8 cellular contexts compared by ENCODE assay signal in genomic region chr11:126282742-126283591, GRCh38. TPM values are rescaled to one million over a fixed set of nuclear protein-coding genes. Genes with fewer than 3 reads are reported as not detected.
DNase-seq lines count a peak whose midpoint lies in the region; ATAC-seq and TF ChIP-seq lines count a peak whose summit lies in the region.

Gene TIRAP, plus strand, starts transcription at chr11:126283093. Its CDS starts 7,802 bp downstream, at chr11:126290895.

- POLR2A ChIA-PET in SK-N-SH (lab: Yijun Ruan, JAX), result interaction anchor here (0.7 to 2.4 kb wide), 6 partner anchors 8 to 21 kb away, joined by 3 to 12 read pairs (median 4); partner anchors contain the start of genes DCPS, FOXRED1 and SRPRA

- WGBS in SK-N-SH (ENCODE audit: low lambda C conversion rate), result 3% methylated on average over 14 of the region's 82 CpGs
- 0% methylated on average over 12 of the region's 82 CpGs; no CpG with 5 or more reads in 1 of the 2 donors for WGBS in gastroesophageal sphincter (ENCODE audit: low coverage in 1 of 2), 2 donors

- peaks cover 6% of the 10 kb centered on the region; the same call in 1 of the 2 replicates for H4K20me1 ChIP-seq in SK-N-SH (ENCODE audit: insufficient read depth)

- H3K27ac ChIP-seq in SK-N-SH (ENCODE audit: low read depth in 2 of 2, low read length in 1 of 2) (peak within 1 kb of the TSS; percentile 69 to 82), gastroesophageal sphincter (peak within 1 kb of the TSS; percentile 85 to 99 (median 96)), upper lobe of right lung (peak within 1 kb of the TSS; percentile 90)

- no peaks in the 10 kb centered on the region for H3K9me2 ChIP-seq in SK-N-SH

- TF ChIP-seq CTCF in SK-N-SH (IDR thresholded peaks at IDR 0.05), result no peak
- TF ChIP-seq CTCF in gastroesophageal sphincter (IDR thresholded peaks at IDR 0.05), result peak in 3 of 4 experiments; percentile 20 to 57 (median 24)
- no peak for TF ChIP-seq CTCF in upper lobe of right lung (IDR thresholded peaks at IDR 0.05)

- TF ChIP-seq EP300 in Ishikawa (IDR thresholded peaks at IDR 0.05; ENCODE audit: borderline replicate concordance) (no peak), SK-N-SH (IDR thresholded peaks at IDR 0.05; ENCODE audit: borderline replicate concordance in 1 of 2, low read depth in 1 of 2, low read length in 1 of 2) (no peak), gastroesophageal sphincter (IDR thresholded peaks at IDR 0.05) (no peak)

- H3K9me3 ChIP-seq in SK-N-SH (no peaks in the 10 kb centered on the region), gastroesophageal sphincter (no peaks in the 10 kb centered on the region), neuron (ENCODE audit: low read length) (no peaks in the 10 kb centered on the region), upper lobe of right lung (no peaks in the 10 kb centered on the region)

- CTCF ChIA-PET in SK-N-SH (lab: Yijun Ruan, JAX), result interaction anchor here (1.2 kb wide), 1 partner anchor 28 kb away, joined by 3 read pairs; no protein-coding TSS in a partner anchor

- H3K4me2 ChIP-seq in SK-N-SH, result peak within 1 kb of the TSS; percentile 96

- peak within 1 kb of the TSS; percentile 62 to 75 for H3K4me3 ChIP-seq in SK-N-SH (ENCODE audit: low read depth in 2 of 2, low read length in 1 of 2)
- H3K4me3 ChIP-seq in gastroesophageal sphincter, result peak within 1 kb of the TSS; percentile 54 to 89
- H3K4me3 ChIP-seq in neuron (ENCODE audit: low read length), result peak within 1 kb of the TSS; percentile 91
- H3K4me3 ChIP-seq in upper lobe of right lung, result peak within 1 kb of the TSS; percentile 63

- H3K9ac ChIP-seq in SK-N-SH, result peak within 1 kb of the TSS; percentile 86

- DNase-seq in DMS53 treated with DMSO at 0.1 percent for 48 hours (lab: John Stamatoyannopoulos, UW; ENCODE audit: unreplicated experiment) (peak; percentile 45), SK-N-SH (peak; percentile 90), upper lobe of right lung (peak; percentile 89)
- DNase-seq in activated naive CD4-positive, alpha-beta T cell treated with anti-CD3 and anti-CD28 coated beads, Interleukin-2, amount 50 U/mL, for 16 hours, result peak; percentile 63

- TF ChIP-seq RAD21 in Ishikawa (IDR thresholded peaks at IDR 0.05; ENCODE audit: low read depth) (no peak), SK-N-SH (IDR thresholded peaks at IDR 0.05; ENCODE audit: low read length) (no peak)

- peaks cover 32% of the 10 kb centered on the region for H3K79me2 ChIP-seq in SK-N-SH (ENCODE audit: insufficient read depth)

- peaks cover 9 to 13% of the 10 kb centered on the region in 2 experiments; a peak in 1 of 4 replicates for H3K4me1 ChIP-seq in SK-N-SH (ENCODE audit: control insufficient read depth in 1 of 2, insufficient read depth in 2 of 2, low read depth in 1 of 2, low read length in 1 of 2)
- peaks cover 0 to 40% (median 9%) of the 10 kb centered on the region in 3 donors for H3K4me1 ChIP-seq in gastroesophageal sphincter
- H3K4me1 ChIP-seq in neuron (ENCODE audit: insufficient read depth, low read length), result peaks cover 11% of the 10 kb centered on the region
- H3K4me1 ChIP-seq in upper lobe of right lung, result peaks cover 23% of the 10 kb centered on the region

- H3K36me3 ChIP-seq in SK-N-SH (replicated peaks in 1 of 2; ENCODE audit: control insufficient read depth in 1 of 2, insufficient read depth in 2 of 2, low read length in 1 of 2) (peaks cover 0 to 1% of the 10 kb centered on the region in 2 experiments), gastroesophageal sphincter (peaks cover 0 to 14% of the 10 kb centered on the region in 2 donors), neuron (ENCODE audit: insufficient read depth, low read length) (peaks cover 3% of the 10 kb centered on the region), upper lobe of right lung (peaks cover 4% of the 10 kb centered on the region)

- intact Hi-C loops in upper lobe of right lung (cut with DNase I), result no loop called here

- peak within 1 kb of the TSS; percentile 87 for H2AFZ ChIP-seq in SK-N-SH (ENCODE audit: low read depth)
- peak within 1 kb of the TSS; percentile 92 for H2AFZ ChIP-seq in neuron (ENCODE audit: low read depth, low read length)

- ATAC-seq in GM21526 (IDR thresholded peaks at IDR 0.05; ENCODE audit: low FRiP score, unreplicated experiment) (peak; percentile 60), gastroesophageal sphincter (peak; percentile 91), upper lobe of right lung (peak; percentile 89)

- H3K27me3 ChIP-seq in SK-N-SH (ENCODE audit: insufficient read depth) (no peaks in the 10 kb centered on the region), gastroesophageal sphincter (no peaks in the 10 kb centered on the region), neuron (ENCODE audit: insufficient read depth, low read length) (no peaks in the 10 kb centered on the region), upper lobe of right lung (no peaks in the 10 kb centered on the region)

- H3F3A ChIP-seq in SK-N-SH (replicated peaks; ENCODE audit: insufficient read depth), result peaks cover 17% of the 10 kb centered on the region

- peak; percentile 60 to 71 for TF ChIP-seq POLR2A in gastroesophageal sphincter (IDR thresholded peaks at IDR 0.05)

TF ChIP-seq in Ishikawa, 13 proteins besides CTCF, POLR2A, EP300 and RAD21 (continues in another document):
- TF ChIP-seq CEBPB (IDR thresholded peaks at IDR 0.05), result no peak
- TF ChIP-seq TEAD4 (IDR thresholded peaks at IDR 0.05), result no peak
- peak; percentile 37; the same call in 1 of the 2 replicates for TF ChIP-seq YY1 (IDR thresholded peaks at IDR 0.05; ENCODE audit: low read depth)
- no peak for TF ChIP-seq CREB1 (IDR thresholded peaks at IDR 0.05; ENCODE audit: low read depth)
- no peak for TF ChIP-seq FOXM1 (IDR thresholded peaks at IDR 0.05; ENCODE audit: borderline replicate concordance, low read depth)
- no peak for TF ChIP-seq TCF12 (IDR thresholded peaks at IDR 0.05; ENCODE audit: low read depth)
- TF ChIP-seq, protein P1, sequence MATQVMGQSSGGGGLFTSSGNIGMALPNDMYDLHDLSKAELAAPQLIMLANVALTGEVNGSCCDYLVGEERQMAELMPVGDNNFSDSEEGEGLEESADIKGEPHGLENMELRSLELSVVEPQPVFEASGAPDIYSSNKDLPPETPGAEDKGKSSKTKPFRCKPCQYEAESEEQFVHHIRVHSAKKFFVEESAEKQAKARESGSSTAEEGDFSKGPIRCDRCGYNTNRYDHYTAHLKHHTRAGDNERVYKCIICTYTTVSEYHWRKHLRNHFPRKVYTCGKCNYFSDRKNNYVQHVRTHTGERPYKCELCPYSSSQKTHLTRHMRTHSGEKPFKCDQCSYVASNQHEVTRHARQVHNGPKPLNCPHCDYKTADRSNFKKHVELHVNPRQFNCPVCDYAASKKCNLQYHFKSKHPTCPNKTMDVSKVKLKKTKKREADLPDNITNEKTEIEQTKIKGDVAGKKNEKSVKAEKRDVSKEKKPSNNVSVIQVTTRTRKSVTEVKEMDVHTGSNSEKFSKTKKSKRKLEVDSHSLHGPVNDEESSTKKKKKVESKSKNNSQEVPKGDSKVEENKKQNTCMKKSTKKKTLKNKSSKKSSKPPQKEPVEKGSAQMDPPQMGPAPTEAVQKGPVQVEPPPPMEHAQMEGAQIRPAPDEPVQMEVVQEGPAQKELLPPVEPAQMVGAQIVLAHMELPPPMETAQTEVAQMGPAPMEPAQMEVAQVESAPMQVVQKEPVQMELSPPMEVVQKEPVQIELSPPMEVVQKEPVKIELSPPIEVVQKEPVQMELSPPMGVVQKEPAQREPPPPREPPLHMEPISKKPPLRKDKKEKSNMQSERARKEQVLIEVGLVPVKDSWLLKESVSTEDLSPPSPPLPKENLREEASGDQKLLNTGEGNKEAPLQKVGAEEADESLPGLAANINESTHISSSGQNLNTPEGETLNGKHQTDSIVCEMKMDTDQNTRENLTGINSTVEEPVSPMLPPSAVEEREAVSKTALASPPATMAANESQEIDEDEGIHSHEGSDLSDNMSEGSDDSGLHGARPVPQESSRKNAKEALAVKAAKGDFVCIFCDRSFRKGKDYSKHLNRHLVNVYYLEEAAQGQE (IDR thresholded peaks at IDR 0.05; ENCODE audit: low read depth), result no peak; the same call in 1 of the 2 replicates

TF ChIP-seq in SK-N-SH, 30 proteins besides CTCF, POLR2A, EP300 and RAD21 (continues in another document):
- TF ChIP-seq MXI1 (IDR thresholded peaks at IDR 0.05; ENCODE audit: low read depth, low read length) (no peak; the same call in 1 of the 2 replicates), FOXM1 (IDR thresholded peaks at IDR 0.05; ENCODE audit: low read depth) (no peak), RCOR1 (IDR thresholded peaks at IDR 0.05; ENCODE audit: low read length) (no peak), GATA2 (CRISPR knock-in tag; IDR thresholded peaks at IDR 0.05) (no peak), RFX5 (IDR thresholded peaks at IDR 0.05; ENCODE audit: low read length) (no peak), MAX (IDR thresholded peaks at IDR 0.05; ENCODE audit: low read depth) (0 out of 2 replicates have a peak, but pooled peaks have one; percentile 29), NRF1 (IDR thresholded peaks at IDR 0.05; ENCODE audit: low read depth, low read length) (peak; percentile 45; the same call in 1 of the 2 replicates), EZH2phosphoT487 (IDR thresholded peaks at IDR 0.05; ENCODE audit: borderline replicate concordance, low read depth) (no peak)
- TF ChIP-seq, protein P2, sequence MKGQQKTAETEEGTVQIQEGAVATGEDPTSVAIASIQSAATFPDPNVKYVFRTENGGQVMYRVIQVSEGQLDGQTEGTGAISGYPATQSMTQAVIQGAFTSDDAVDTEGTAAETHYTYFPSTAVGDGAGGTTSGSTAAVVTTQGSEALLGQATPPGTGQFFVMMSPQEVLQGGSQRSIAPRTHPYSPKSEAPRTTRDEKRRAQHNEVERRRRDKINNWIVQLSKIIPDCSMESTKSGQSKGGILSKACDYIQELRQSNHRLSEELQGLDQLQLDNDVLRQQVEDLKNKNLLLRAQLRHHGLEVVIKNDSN (IDR thresholded peaks at IDR 0.05; ENCODE audit: borderline replicate concordance, low read depth), result no peak
- TF ChIP-seq, protein P3, sequence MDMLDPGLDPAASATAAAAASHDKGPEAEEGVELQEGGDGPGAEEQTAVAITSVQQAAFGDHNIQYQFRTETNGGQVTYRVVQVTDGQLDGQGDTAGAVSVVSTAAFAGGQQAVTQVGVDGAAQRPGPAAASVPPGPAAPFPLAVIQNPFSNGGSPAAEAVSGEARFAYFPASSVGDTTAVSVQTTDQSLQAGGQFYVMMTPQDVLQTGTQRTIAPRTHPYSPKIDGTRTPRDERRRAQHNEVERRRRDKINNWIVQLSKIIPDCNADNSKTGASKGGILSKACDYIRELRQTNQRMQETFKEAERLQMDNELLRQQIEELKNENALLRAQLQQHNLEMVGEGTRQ (IDR thresholded peaks at IDR 0.05; ENCODE audit: borderline replicate concordance, low read depth, low read length), result no peak

RNA-seq across cellular contexts. Expression of gene TIRAP, which starts in this region (rescaled TPM):
- 5.5 and 6.2 TPM in 2 replicates for polyA plus RNA-seq in SK-N-SH (2012; rRNA removed)
- 3.3 and 4.3 TPM in 2 replicates for polyA plus RNA-seq in SK-N-SH (2012; cell fraction: cytosol; rRNA removed)
- polyA plus RNA-seq in SK-N-SH (2012; cell fraction: nucleus; rRNA removed), result 8.1 and 8.3 TPM in 2 replicates
- 10 to 100 TPM in 3 of 4 donors, 1 to 10 TPM in 1; 6.6 to 18.1 (median 13.5) TPM for total RNA-seq in gastroesophageal sphincter
- 13.7 TPM for total RNA-seq in upper lobe of right lung

Comparison
In these comparisons a context has a peak if more than half of its experiments do, and no peak if none do; other contexts are left out.
1. Peak in every context shown above with its lines: DNase-seq, ATAC-seq, H3K4me3 ChIP-seq and H3K27ac ChIP-seq.
2. CTCF ChIP-seq: peak in gastroesophageal sphincter (3 of 4); none in SK-N-SH (single experiment) and upper lobe of right lung (single experiment).